16 cellular contexts compared by ENCODE assay signal in genomic region chr5:6752236-6752635, GRCh38. TPM values are rescaled to one million over a fixed set of nuclear protein-coding genes. Genes with fewer than 3 reads are reported as not detected.
DNase-seq lines count a peak whose midpoint lies in the region; ATAC-seq and TF ChIP-seq lines count a peak whose summit lies in the region.
"Had no signal": no experiment of that assay in that cellular context is flagged by ENCODE, and none has a peak within 500 bp of the region (broad histone marks: within the 10 kb centered on the region; RNA-seq: fewer than 3 reads in every experiment).

No MANE protein-coding gene starts in this region.

- intact Hi-C loops in spleen (cut with DNase I; ENCODE audit: low total_unique reads) (no loop called here), upper lobe of right lung (cut with DNase I) (no loop called here)

- H3K9me3 ChIP-seq in spleen = no peaks in the 10 kb centered on the region
- H3K9me3 ChIP-seq in upper lobe of right lung = no peaks in the 10 kb centered on the region
- no peaks in the 10 kb centered on the region for H3K9me3 ChIP-seq in MG63

- H3K36me3 ChIP-seq in spleen (peaks cover 0 to 100% (median 85%) of the 10 kb centered on the region in 6 donors), upper lobe of right lung (peaks cover 100% of the 10 kb centered on the region), MG63 (peaks cover 100% of the 10 kb centered on the region)

- peak overlapping the region; percentile 32 for H3K27ac Mint-ChIP-seq in nephron progenitor cell
- H3K27ac Mint-ChIP-seq in osteocyte (ENCODE audit: unreplicated experiment) = no peak overlapping the region
- H3K27ac Mint-ChIP-seq: CD4-positive, alpha-beta memory T cell; GM23338 had no signal

- ATAC-seq in upper lobe of right lung = no peak
- ATAC-seq: GM23338, HCT116 had no signal

- H3K27ac ChIP-seq in coronary artery (no peak overlapping the region), spleen (no peak overlapping the region), upper lobe of right lung (no peak overlapping the region)

- no peak for TF ChIP-seq POLR2A in spleen (IDR thresholded peaks at IDR 0.05)

- H3K27me3 ChIP-seq in spleen (replicated peaks in 1 of 7) = no peaks in the 10 kb centered on the region
- H3K27me3 ChIP-seq in upper lobe of right lung = no peaks in the 10 kb centered on the region
- H3K27me3 ChIP-seq in MG63 = no peaks in the 10 kb centered on the region

- no peaks in the 10 kb centered on the region for H3K9me3 Mint-ChIP-seq in nephron progenitor cell
- no peaks in the 10 kb centered on the region for H3K9me3 Mint-ChIP-seq in osteocyte (ENCODE audit: unreplicated experiment)
- H3K9me3 Mint-ChIP-seq: CD4-positive, alpha-beta memory T cell; GM23338; H9 had no signal

- H3K4me3 Mint-ChIP-seq in nephron progenitor cell = no peak overlapping the region
- H3K4me3 Mint-ChIP-seq in osteocyte (ENCODE audit: unreplicated experiment) = no peak overlapping the region
- H3K4me3 Mint-ChIP-seq: CD4-positive, alpha-beta memory T cell; GM23338; H9 had no signal

- WGBS in spleen, 5 donors = 96 to 97% (median 97%) methylated on average over 12 of the region's 12 CpGs

- H3K36me3 Mint-ChIP-seq in nephron progenitor cell (ENCODE audit: low read depth) (peaks cover 95% of the 10 kb centered on the region), osteocyte (ENCODE audit: unreplicated experiment) (peaks cover 56% of the 10 kb centered on the region)

- H3K4me1 ChIP-seq in spleen = no peaks in the 10 kb centered on the region
- no peaks in the 10 kb centered on the region for H3K4me1 ChIP-seq in upper lobe of right lung

- peaks cover 3% of the 10 kb centered on the region for H3K27me3 Mint-ChIP-seq in nephron progenitor cell (ENCODE audit: low read depth, poor library complexity)
- no peaks in the 10 kb centered on the region for H3K27me3 Mint-ChIP-seq in osteocyte (ENCODE audit: unreplicated experiment)
- H3K27me3 Mint-ChIP-seq: CD4-positive, alpha-beta memory T cell had no signal

- DNase-seq in coronary artery (ENCODE audit: low spot score) (peak; percentile 52), nephron progenitor cell (no peak), spleen (peak; percentile 42), upper lobe of right lung (peak; percentile 41), MG63 (no peak), osteocyte (ENCODE audit: extremely low spot score, unreplicated experiment) (no peak), Kasumi-1 (lab: John Stamatoyannopoulos, UW) (no peak)
- DNase-seq: C1 segment of cervical spinal cord; Calu3; CD4-positive, alpha-beta memory T cell; COR-L47; DMS53; DMS79 treated with DMSO at 0.1 percent for 48 hours; H9 had no signal

- H3K4me3 ChIP-seq in coronary artery (no peak overlapping the region), spleen (no peak overlapping the region), upper lobe of right lung (no peak overlapping the region), MG63 (no peak overlapping the region)
- H3K4me3 ChIP-seq: GM23338 had no signal

- H3K4me1 Mint-ChIP-seq in nephron progenitor cell (no peaks in the 10 kb centered on the region), osteocyte (ENCODE audit: unreplicated experiment) (no peaks in the 10 kb centered on the region)

- TF ChIP-seq CTCF in coronary artery (IDR thresholded peaks at IDR 0.05) = no peak
- no peak for TF ChIP-seq CTCF in nephron progenitor cell (IDR thresholded peaks at IDR 0.05)
- TF ChIP-seq CTCF in spleen (IDR thresholded peaks at IDR 0.05 in 8 of 11, conservative IDR thresholded peaks at IDR 0.05 in 3 of 11) = no peak
- TF ChIP-seq CTCF in upper lobe of right lung (IDR thresholded peaks at IDR 0.05) = no peak
- no peak for TF ChIP-seq CTCF in osteocyte (IDR thresholded peaks at IDR 0.05)

RNA-seq across cellular contexts. Expression of gene TENT4A, which starts 39.0 kb away (rescaled TPM):
- total RNA-seq in spleen (10 to 100 TPM; 26.3 to 44.8 (median 37.0) TPM), upper lobe of right lung (19.9 TPM), osteocyte (21.3 and 21.6 TPM in 2 replicates)
- 10 to 100 TPM in 2 of 3 donors, 1 to 10 TPM in 1; 7.1 to 16.5 (median 12.9) TPM for polyA plus RNA-seq in spleen
- 9.9 and 14.6 TPM in 2 replicates for total RNA-seq in MG63 (2014; rRNA removed; shearing (Covaris generic); ENCODE audit: low replicate concordance)

Comparison
In these comparisons a context has a peak if more than half of its experiments do, and no peak if none do; other contexts are left out.
1. DNase-seq: peak in coronary artery (single experiment), spleen (single experiment) and upper lobe of right lung (single experiment); none in nephron progenitor cell (single experiment), MG63 (single experiment), osteocyte (single experiment) and Kasumi-1 (0 of 2).